Comparison of ENCODE assay signal across 28 cellular contexts in the genomic region with DNA sequence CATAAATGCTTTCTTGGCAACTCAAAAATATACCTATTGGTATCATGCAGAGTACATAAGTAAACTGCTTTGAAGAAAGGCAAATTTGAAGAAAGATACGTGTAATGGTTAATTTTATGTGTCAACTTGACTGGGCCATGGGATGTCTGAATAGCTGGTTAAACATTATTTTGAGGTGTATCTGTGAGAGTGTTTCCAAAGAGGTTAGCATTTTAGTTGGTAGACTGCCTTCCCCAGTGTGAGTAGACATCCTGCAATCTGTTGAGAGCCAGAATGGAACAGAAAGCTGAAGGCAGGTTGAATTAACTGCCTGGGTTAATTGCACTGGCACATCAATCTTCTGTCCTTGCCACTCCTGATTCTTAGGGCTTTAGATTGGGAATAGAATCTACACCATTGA.
"Had no signal": no experiment of that assay in that cellular context is flagged by ENCODE, and none has a peak within 500 bp of the region (broad histone marks: within the 10 kb centered on the region; RNA-seq: fewer than 3 reads in every experiment).

No MANE protein-coding gene starts in this region.

- ATAC-seq: foreskin keratinocyte; gastroesophageal sphincter; heart right ventricle; natural killer cell; sciatic nerve; stimulated activated effector memory CD8-positive, alpha-beta T cell treated with anti-CD3 and anti-CD28 coated beads, Interleukin-12 subunit alpha, Interleukin-12 subunit beta, amount 100 ng/mL, for 72 hours had no signal

- H3K27me3 Mint-ChIP-seq: dendritic cell treated with granulocyte-macrophage colony-stimulating factor and Interleukin-4, amounts not matched to agents 40 ng/mL and 50 ng/mL, for 4 days; memory B cell; progenitor cell of endocrine pancreas had no signal

- H3K36me3 Mint-ChIP-seq: natural killer cell; stimulated activated effector memory CD8-positive, alpha-beta T cell treated with anti-CD3 and anti-CD28 coated beads, Interleukin-12 subunit alpha, Interleukin-12 subunit beta, amount 100 ng/mL, for 72 hours had no signal

- H3K27ac Mint-ChIP-seq: dendritic cell treated with granulocyte-macrophage colony-stimulating factor and Interleukin-4, amounts not matched to agents 40 ng/mL and 50 ng/mL, for 4 days; memory B cell; natural killer cell; progenitor cell of endocrine pancreas; stimulated activated effector memory CD8-positive, alpha-beta T cell treated with anti-CD3 and anti-CD28 coated beads, Interleukin-12 subunit alpha, Interleukin-12 subunit beta, amount 100 ng/mL, for 72 hours had no signal

- H3K4me1 Mint-ChIP-seq: stimulated activated effector memory CD8-positive, alpha-beta T cell treated with anti-CD3 and anti-CD28 coated beads, Interleukin-12 subunit alpha, Interleukin-12 subunit beta, amount 100 ng/mL, for 72 hours had no signal

- H3K9ac ChIP-seq: parathyroid adenoma had no signal

- H3K9me3 ChIP-seq: colonic mucosa, esophagus muscularis mucosa, gastroesophageal sphincter, heart right ventricle, right atrium auricular region, stomach, thyroid gland, vagina had no signal

- DNase-seq: colonic mucosa; effector memory CD4-positive, alpha-beta T cell; foreskin keratinocyte; glutamatergic neuron; heart right ventricle; hippocampal formation; kidney glomerular epithelial cell; natural killer cell; stimulated activated CD4-positive, alpha-beta T cell treated with anti-CD3 and anti-CD28 coated beads, Interleukin-12 subunit alpha, Interleukin-12 subunit beta, amount 100 ng/mL, for 4 hours; stimulated activated CD4-positive, alpha-beta T cell treated with anti-CD3 and anti-CD28 coated beads, Interleukin-2, amount 100 ng/mL, for 24 hours; stimulated activated CD4-positive, alpha-beta T cell treated with anti-CD3 and anti-CD28 coated beads, Interleukin-4, amount 100 ng/mL, for 24 hours; stimulated activated naive CD4-positive, alpha-beta T cell treated with Interleukin-2 at 50 U/mL for 16 hours; stomach; thyroid gland; trophoblast cell had no signal

- H3K36me3 ChIP-seq: colonic mucosa, esophagus muscularis mucosa, gastroesophageal sphincter, heart right ventricle, right atrium auricular region, stomach, thyroid gland, vagina had no signal

- H3K4me2 ChIP-seq: smooth muscle cell had no signal

- H3K27me3 ChIP-seq: colonic mucosa, esophagus muscularis mucosa, foreskin keratinocyte, gastroesophageal sphincter, heart right ventricle, right atrium auricular region, stomach, thyroid gland, vagina had no signal

- H3K4me3 ChIP-seq: colonic mucosa, esophagus muscularis mucosa, gastroesophageal sphincter, heart right ventricle, lung, right atrium auricular region, smooth muscle cell, stomach, thyroid gland, vagina had no signal

- H3K4me3 Mint-ChIP-seq: dendritic cell treated with granulocyte-macrophage colony-stimulating factor and Interleukin-4, amounts not matched to agents 40 ng/mL and 50 ng/mL, for 4 days; memory B cell; natural killer cell; neural crest cell; stimulated activated effector memory CD8-positive, alpha-beta T cell treated with anti-CD3 and anti-CD28 coated beads, Interleukin-12 subunit alpha, Interleukin-12 subunit beta, amount 100 ng/mL, for 72 hours had no signal

- H3K9me3 Mint-ChIP-seq: dendritic cell treated with granulocyte-macrophage colony-stimulating factor and Interleukin-4, amounts not matched to agents 40 ng/mL and 50 ng/mL, for 4 days; memory B cell; natural killer cell; neural crest cell; stimulated activated effector memory CD8-positive, alpha-beta T cell treated with anti-CD3 and anti-CD28 coated beads, Interleukin-12 subunit alpha, Interleukin-12 subunit beta, amount 100 ng/mL, for 72 hours had no signal

- H2AFZ ChIP-seq: parathyroid adenoma had no signal

- H3K79me2 ChIP-seq: parathyroid adenoma had no signal

- H3K27ac ChIP-seq: colonic mucosa, esophagus muscularis mucosa, foreskin keratinocyte, gastroesophageal sphincter, heart right ventricle, right atrium auricular region, stomach, thyroid gland, vagina had no signal
